Comparison of ENCODE assay signal across 8 cellular contexts in the genomic region with DNA sequence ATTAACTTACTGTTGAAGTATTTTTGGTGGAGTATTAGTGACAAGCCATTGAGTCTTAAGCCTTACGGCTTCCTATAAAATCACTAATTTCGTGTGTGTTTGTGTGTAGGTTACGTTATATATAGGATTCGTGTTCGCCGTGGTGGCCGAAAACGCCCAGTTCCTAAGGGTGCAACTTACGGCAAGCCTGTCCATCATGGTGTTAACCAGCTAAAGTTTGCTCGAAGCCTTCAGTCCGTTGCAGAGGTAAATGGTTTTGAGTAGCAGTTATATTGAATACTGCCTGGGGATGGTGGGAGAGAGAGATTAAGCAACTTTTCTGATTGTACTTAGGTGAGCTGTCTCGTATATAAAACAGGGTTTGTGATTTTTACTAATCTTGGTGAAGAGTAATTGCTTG. TPM values are rescaled to one million over a fixed set of nuclear protein-coding genes. Genes with fewer than 3 reads are reported as not detected.
DNase-seq lines count a peak whose midpoint lies in the region; ATAC-seq, FAIRE-seq and TF ChIP-seq lines count a peak whose summit lies in the region.
"Not testable (repeated sequence)": the region's sequence is repeated elsewhere in the genome, so short reads cannot be mapped to it uniquely, and the experiment has no call there.

No MANE protein-coding gene starts in this region.

- not testable (repeated sequence) for DNase-seq in CD4-positive, CD25-positive, alpha-beta regulatory T cell; Jurkat, Clone E6-1 (ENCODE audit: low read depth, low spot score); GM12878 (ENCODE audit: low read depth, low spot score); esophagus muscularis mucosa (ENCODE audit: extremely low spot score); HepG2 (ENCODE audit: low spot score); osteoblast (ENCODE audit: insufficient read length, low spot score, missing footprints); testis

- H3K9me3 ChIP-seq in CD4-positive, CD25-positive, alpha-beta regulatory T cell (ENCODE audit: control insufficient read depth in 2 of 2, low read length in 2 of 2); GM12878 (replicated peaks; ENCODE audit: control insufficient read depth, insufficient read depth, low read length); esophagus muscularis mucosa; HepG2 (ENCODE audit: low read length); osteoblast (ENCODE audit: low read depth, low read length); testis: not testable (repeated sequence)

- peaks cover 26% of the 10 kb centered on the region for H3K4me1 ChIP-seq in CD4-positive, CD25-positive, alpha-beta regulatory T cell (ENCODE audit: control insufficient read depth, insufficient read depth, low read length, poor library complexity, severe bottlenecking)
- not testable (repeated sequence) for H3K4me1 ChIP-seq in GM12878 (ENCODE audit: control insufficient read depth, insufficient read depth, low read length)
- H3K4me1 ChIP-seq in esophagus muscularis mucosa = peaks cover 26 to 58% (median 46%) of the 10 kb centered on the region in 4 donors
- H3K4me1 ChIP-seq in HepG2 (ENCODE audit: insufficient read depth, low read length) = peaks cover 54% of the 10 kb centered on the region
- peaks cover 17% of the 10 kb centered on the region for H3K4me1 ChIP-seq in osteoblast (ENCODE audit: insufficient read depth, low read length)
- peaks cover 10% of the 10 kb centered on the region for H3K4me1 ChIP-seq in testis

- peak overlapping the region; percentile 99 for H3K4me3 Mint-ChIP-seq in CD4-positive, CD25-positive, alpha-beta regulatory T cell

- H3K9ac ChIP-seq in GM12878 (ENCODE audit: control insufficient read depth, insufficient read depth, low read length) (peak overlapping the region; percentile 98), HepG2 (ENCODE audit: insufficient read depth, low read depth, low read length) (peak overlapping the region; percentile 95)

- in situ Hi-C loops in GM12878 (cut with MboI); HepG2 (cut with HindIII; ENCODE audit: extremely low pct_ligation_motif_present, low pct_unique_long_range_greater_than_20kb): not testable (repeated sequence)

- H3K27me3 Mint-ChIP-seq in CD4-positive, CD25-positive, alpha-beta regulatory T cell = not testable (repeated sequence)

- WGBS in GM12878 (ENCODE audit: insufficient coverage, insufficient replicate concordance, low lambda C conversion rate, missing lambda C conversion rate) = 1% methylated on average over 12 of the region's 12 CpGs
- 27% methylated on average over 12 of the region's 12 CpGs for WGBS in esophagus muscularis mucosa
- 58% methylated on average over 12 of the region's 12 CpGs for WGBS in HepG2 (ENCODE audit: low lambda C conversion rate)
- 22 to 26% methylated on average over 12 of the region's 12 CpGs for WGBS in testis, 2 donors

- FAIRE-seq in GM12878 (lab: Jason Lieb, UNC); HepG2 (lab: Jason Lieb, UNC): not testable (repeated sequence)

- peak overlapping the region; percentile 98 for H3K27ac Mint-ChIP-seq in CD4-positive, CD25-positive, alpha-beta regulatory T cell

- H3K9me3 Mint-ChIP-seq in CD4-positive, CD25-positive, alpha-beta regulatory T cell = not testable (repeated sequence)

- peak overlapping the region; percentile 93 for H3K4me3 ChIP-seq in CD4-positive, CD25-positive, alpha-beta regulatory T cell (ENCODE audit: low read depth, low read length)
- peak overlapping the region; percentile 92 for H3K4me3 ChIP-seq in Jurkat, Clone E6-1 (ENCODE audit: low read length)
- H3K4me3 ChIP-seq in WI38 (ENCODE audit: low read depth, low read length) (peak overlapping the region; percentile 94), GM12878 (peak overlapping the region; percentile 100), esophagus muscularis mucosa (peak overlapping the region; percentile 71 to 85 (median 80)), HepG2 (replicated peaks in 1 of 3; ENCODE audit: insufficient read depth in 1 of 3, low read depth in 2 of 3, low read length in 3 of 3) (peak overlapping the region; percentile 95 to 99 (median 98)), osteoblast (ENCODE audit: insufficient read depth, low read length) (peak overlapping the region; percentile 91), testis (peak overlapping the region; percentile 80 to 97)

- not testable (repeated sequence) for H4K20me1 ChIP-seq in GM12878 (ENCODE audit: control insufficient read depth, insufficient read depth)
- H4K20me1 ChIP-seq in HepG2 (ENCODE audit: insufficient read depth, low read length) (peaks cover 34% of the 10 kb centered on the region), osteoblast (ENCODE audit: insufficient read depth, low read length) (peaks cover 40% of the 10 kb centered on the region)

- H3K36me3 ChIP-seq in CD4-positive, CD25-positive, alpha-beta regulatory T cell (ENCODE audit: control insufficient read depth, insufficient read depth, low read length) = peaks cover 33% of the 10 kb centered on the region
- peaks cover 0 to 28% of the 10 kb centered on the region in 2 experiments; a peak in 2 of 4 replicates for H3K36me3 ChIP-seq in GM12878 (ENCODE audit: control insufficient read depth in 2 of 2, insufficient read depth in 2 of 2, low read length in 1 of 2)
- H3K36me3 ChIP-seq in esophagus muscularis mucosa = peaks cover 0 to 47% (median 38%) of the 10 kb centered on the region in 4 donors
- not testable (repeated sequence) for H3K36me3 ChIP-seq in HepG2 (replicated peaks in 1 of 2; ENCODE audit: control insufficient read depth in 1 of 2, insufficient read depth in 2 of 2, low read length in 2 of 2); testis (ENCODE audit: low read depth, missing control alignments)
- H3K36me3 ChIP-seq in osteoblast (ENCODE audit: insufficient read depth, low read length) = peaks cover 27% of the 10 kb centered on the region

- peak overlapping the region; percentile 90 for H3K4me2 ChIP-seq in GM12878 (ENCODE audit: control insufficient read depth, insufficient read depth)
- H3K4me2 ChIP-seq in HepG2 (ENCODE audit: low read depth, low read length) = peak overlapping the region; percentile 90
- H3K4me2 ChIP-seq in osteoblast (ENCODE audit: insufficient read depth, low read length) = peak overlapping the region; percentile 99

- not testable (repeated sequence) for TF ChIP-seq RAD21 in GM12878 (IDR thresholded peaks at IDR 0.05; ENCODE audit: insufficient read depth, low read depth, low read length); HepG2 (CRISPR knock-in tag; IDR thresholded peaks at IDR 0.05)

- H3K4me1 Mint-ChIP-seq in CD4-positive, CD25-positive, alpha-beta regulatory T cell = peaks cover 32 to 66% (median 51%) of the 10 kb centered on the region in 4 donors

- TF ChIP-seq CTCF in WI38 (IDR thresholded peaks at IDR 0.05; ENCODE audit: low read depth, low read length); GM12878 (IDR thresholded peaks at IDR 0.05 in 2 of 3, conservative IDR thresholded peaks at IDR 0.05 in 1 of 3; ENCODE audit: control insufficient read depth in 2 of 3, extremely low read depth in 1 of 3, insufficient read depth in 1 of 3, low read depth in 3 of 3, low read length in 3 of 3); esophagus muscularis mucosa (IDR thresholded peaks at IDR 0.05); HepG2 (CRISPR knock-in tag; IDR thresholded peaks at IDR 0.05); osteoblast (IDR thresholded peaks at IDR 0.05; ENCODE audit: extremely low read depth, low read depth, low read length); testis (IDR thresholded peaks at IDR 0.05): not testable (repeated sequence)

- not testable (repeated sequence) for TF ChIP-seq EP300 in GM12878 (IDR thresholded peaks at IDR 0.05; ENCODE audit: borderline replicate concordance in 1 of 2, control insufficient read depth in 1 of 2, low read depth in 2 of 2, low read length in 2 of 2); esophagus muscularis mucosa (IDR thresholded peaks at IDR 0.05); HepG2 (IDR thresholded peaks at IDR 0.05; ENCODE audit: low read depth in 2 of 2, low read length in 2 of 2); HepG2 (CRISPR knock-in tag; IDR thresholded peaks at IDR 0.05; ENCODE audit: borderline replicate concordance)

- H3K27ac ChIP-seq in CD4-positive, CD25-positive, alpha-beta regulatory T cell (ENCODE audit: insufficient read depth, low read length, poor library complexity, severe bottlenecking) = peak overlapping the region; percentile 92
- H3K27ac ChIP-seq in GM12878 (ENCODE audit: control insufficient read depth, insufficient read depth) (peak overlapping the region; percentile 95), esophagus muscularis mucosa (replicated peaks in 1 of 4) (peak overlapping the region; percentile 88 to 96 (median 92)), HepG2 (ENCODE audit: extremely low read length, insufficient read depth, low read length) (peak overlapping the region; percentile 81), osteoblast (ENCODE audit: low read depth, low read length) (peak overlapping the region; percentile 85), testis (peak overlapping the region; percentile 81 to 98)

- intact Hi-C loops in GM12878 (cut with micrococcal nuclease; ENCODE audit: unreplicated experiment); esophagus muscularis mucosa (cut with DNase I); HepG2 (cut with micrococcal nuclease; ENCODE audit: unreplicated experiment); testis (cut with DNase I; ENCODE audit: low total_unique reads): not testable (repeated sequence)

- RAD21 ChIA-PET in GM12878 (lab: Charles Lee; ENCODE audit: unreplicated experiment) = interaction anchor here (0.7 to 3.1 kb wide), 7 partner anchors 26 to 269 kb away, joined by 3 to 18 read pairs (median 3); no protein-coding TSS in a partner anchor

- SMC1A ChIA-PET in GM12878 (lab: Charles Lee; ENCODE audit: uncharacterized antibody, unreplicated experiment) = interaction anchor here (0.9 to 4.1 kb wide), 15 partner anchors 20 to 256 kb away, joined by 3 to 18 read pairs (median 6); no protein-coding TSS in a partner anchor

- H2AFZ ChIP-seq in GM12878 (ENCODE audit: control insufficient read depth, low read depth, low read length); HepG2 (ENCODE audit: low read length); osteoblast (ENCODE audit: low read length): not testable (repeated sequence)

- POLR2A ChIA-PET in GM12878 (lab: Charles Lee) = interaction anchor here (1.1 to 2.6 kb wide), 6 partner anchors 26 to 111 kb away, joined by 3 to 11 read pairs (median 7); no protein-coding TSS in a partner anchor
- POLR2A ChIA-PET in HepG2 (lab: Yijun Ruan, JAX) = interaction anchor here (1.0 to 3.8 kb wide), 5 partner anchors 9 to 111 kb away, joined by 3 to 72 read pairs (median 14); no protein-coding TSS in a partner anchor

- peaks cover 41% of the 10 kb centered on the region for H3K36me3 Mint-ChIP-seq in CD4-positive, CD25-positive, alpha-beta regulatory T cell

- TF ChIP-seq POLR2A in GM12878 (IDR thresholded peaks at IDR 0.05; ENCODE audit: low read depth, low read length); esophagus muscularis mucosa (IDR thresholded peaks at IDR 0.05; ENCODE audit: low read depth); testis (IDR thresholded peaks at IDR 0.05): not testable (repeated sequence)
- TF ChIP-seq POLR2A in HepG2 (IDR thresholded peaks at IDR 0.05; ENCODE audit: insufficient read depth in 1 of 2, low read depth in 2 of 2, low read length in 2 of 2) = 0 out of 4 replicates have a peak, but pooled peaks of 1 of the 2 experiments have one; percentile 15

- BruUV-seq in GM12878 (replicated peaks; lab: Mats Ljungman, UMichigan); HepG2 (replicated peaks; lab: Mats Ljungman, UMichigan): not testable (repeated sequence)

- not testable (repeated sequence) for H3K27me3 ChIP-seq in CD4-positive, CD25-positive, alpha-beta regulatory T cell (ENCODE audit: control insufficient read depth, insufficient read depth, low read length); GM12878 (replicated peaks in 1 of 2; ENCODE audit: control insufficient read depth in 2 of 2, insufficient read depth in 2 of 2, low read length in 1 of 2); esophagus muscularis mucosa; HepG2 (ENCODE audit: control insufficient read depth in 1 of 2, insufficient read depth in 2 of 2, low read length in 2 of 2); osteoblast (ENCODE audit: insufficient read depth, low read length); testis

- peaks cover 57% of the 10 kb centered on the region for H3K79me2 ChIP-seq in GM12878 (ENCODE audit: control insufficient read depth, insufficient read depth, low read length)
- H3K79me2 ChIP-seq in HepG2 (ENCODE audit: insufficient read depth, low read length) = peaks cover 52% of the 10 kb centered on the region
- peaks cover 44% of the 10 kb centered on the region for H3K79me2 ChIP-seq in osteoblast (ENCODE audit: insufficient read depth, low read length)

- ATAC-seq in CD4-positive, CD25-positive, alpha-beta regulatory T cell (ENCODE audit: low read depth in 2 of 2); GM12878; HepG2: not testable (repeated sequence)

- CTCF ChIA-PET in GM12878 (lab: Yijun Ruan, JAX) = interaction anchor here (0.9 to 3.0 kb wide), 9 partner anchors 8 to 84 kb away, joined by 3 to 19 read pairs (median 5); no protein-coding TSS in a partner anchor
- CTCF ChIA-PET in HepG2 (lab: Yijun Ruan, JAX; ENCODE audit: low intra/inter-chr PET ratio, low total read pairs) = not testable (repeated sequence)

RNA-seq across cellular contexts. Expression of a gene that starts 1.4 kb away (rescaled TPM):
- 1,532 TPM for total RNA-seq in CD4-positive, CD25-positive, alpha-beta regulatory T cell
- 1,000 to 10,000 TPM; 3,663 to 5,496 (median 4,603) TPM for polyA plus RNA-seq in CD4-positive, CD25-positive, alpha-beta regulatory T cell
- polyA plus RNA-seq in Jurkat, Clone E6-1 (2012; ENCODE audit: insufficient read depth, insufficient read length) = 3,355 TPM
- 393 and 399 TPM in 2 replicates for total RNA-seq in GM12878 (2013; cell fraction: nucleolus; rRNA removed)
- total RNA-seq in GM12878 (2014; rRNA removed) = 3,114 and 3,350 TPM in 2 replicates
- total RNA-seq in GM12878 (2014; rRNA removed; fragmentation: Illumina TruSeq; extraction: Trizol) = 3,391 and 3,433 TPM in 2 replicates
- total RNA-seq in GM12878 (2021) = 2,942 and 3,030 TPM in 2 replicates
- 8,530 TPM for polyA plus RNA-seq in GM12878 (2011; ENCODE audit: low read depth)
- polyA plus RNA-seq in GM12878 (2011; rRNA removed) = 3,424 and 4,734 TPM in 2 replicates
- polyA plus RNA-seq in GM12878 (2011; cell fraction: cytosol; rRNA removed) = 6,238 and 7,908 TPM in 2 replicates
- 1,866 and 2,228 TPM in 2 replicates for polyA plus RNA-seq in GM12878 (2011; cell fraction: nucleus; rRNA removed)
- 4,230 and 5,312 TPM in 2 replicates for polyA plus RNA-seq in GM12878 (2012)
- polyA plus RNA-seq in GM12878 (2014; fragmentation: Illumina TruSeq; extraction: Trizol) = 2,502 and 4,642 TPM in 2 replicates
- polyA plus RNA-seq in GM12878 (2014; fragmentation: Nextera tagmentation; extraction: Ambion mirVana) = over 10,000 TPM in 1 of 2 experiments, 1,000 to 10,000 TPM in 1; 6,967 to 10,761 TPM
- polyA plus RNA-seq in GM12878 (2014; rRNA removed) = 5,703 and 6,539 TPM in 2 replicates
- 1,000 to 10,000 TPM; 2,885 to 2,955 TPM for polyA plus RNA-seq in GM12878 (2016; fragmentation: Nextera tagmentation; extraction: Ambion mirVana)
- polyA minus RNA-seq in GM12878 (2011; rRNA and poly(A)+ RNA removed) = 1,568 and 2,412 TPM in 2 replicates
- 797 and 891 TPM in 2 replicates for polyA minus RNA-seq in GM12878 (2011; cell fraction: cytosol; rRNA and poly(A)+ RNA removed)
- 234 and 300 TPM in 2 replicates for polyA minus RNA-seq in GM12878 (2011; cell fraction: nucleus; rRNA and poly(A)+ RNA removed)
- 1,000 to 10,000 TPM; 1,759 to 2,538 (median 2,309) TPM for total RNA-seq in esophagus muscularis mucosa
- total RNA-seq in HepG2 (2016; rRNA removed; fragmentation: Illumina TruSeq; extraction: Trizol) = 1,297 and 1,763 TPM in 2 replicates
- 1,586 and 1,699 TPM in 2 replicates for total RNA-seq in HepG2 (2016; cell fraction: cytosol; rRNA removed; fragmentation: Illumina TruSeq; extraction: Trizol; ENCODE audit: low read depth)
- total RNA-seq in HepG2 (2016; cell fraction: insoluble cytoplasmic fraction; rRNA removed; fragmentation: Illumina TruSeq; extraction: Trizol) = 1,351 and 1,926 TPM in 2 replicates
- 3,254 and 3,418 TPM in 2 replicates for total RNA-seq in HepG2 (2016; cell fraction: membrane; rRNA removed; fragmentation: Illumina TruSeq; extraction: Trizol)
- 503 TPM in 2 replicates for total RNA-seq in HepG2 (2016; cell fraction: nucleus; rRNA removed; fragmentation: Illumina TruSeq; extraction: Trizol)
- polyA plus RNA-seq in HepG2 (2011; rRNA removed) = 3,693 and 3,955 TPM in 2 replicates
- polyA plus RNA-seq in HepG2 (2011; cell fraction: cytosol; rRNA removed) = 6,013 and 6,757 TPM in 2 replicates
- polyA plus RNA-seq in HepG2 (2011; cell fraction: nucleus; rRNA removed) = 1,196 and 1,371 TPM in 2 replicates
- 2,819 and 3,574 TPM in 2 replicates for polyA plus RNA-seq in HepG2 (2012)
- 3,375 and 3,723 TPM in 2 replicates for polyA plus RNA-seq in HepG2 (2016; cell fraction: cytosol; fragmentation: Illumina TruSeq; extraction: Trizol; ENCODE audit: low read depth)
- 2,788 and 2,868 TPM in 2 replicates for polyA plus RNA-seq in HepG2 (2016; cell fraction: insoluble cytoplasmic fraction; fragmentation: Illumina TruSeq; extraction: Trizol; ENCODE audit: low read depth)
- 4,974 and 5,217 TPM in 2 replicates for polyA plus RNA-seq in HepG2 (2016; cell fraction: membrane; fragmentation: Illumina TruSeq; extraction: Trizol; ENCODE audit: low read depth)
- polyA plus RNA-seq in HepG2 (2016; cell fraction: nucleus; fragmentation: Illumina TruSeq; extraction: Trizol; ENCODE audit: insufficient read depth, low read depth) = 1,295 and 1,318 TPM in 2 replicates
- polyA minus RNA-seq in HepG2 (2011; rRNA and poly(A)+ RNA removed; ENCODE audit: low replicate concordance) = 1,424 and 2,177 TPM in 2 replicates
- polyA minus RNA-seq in HepG2 (2011; cell fraction: cytosol; rRNA and poly(A)+ RNA removed) = 848 and 1,008 TPM in 2 replicates
- 296 and 376 TPM in 2 replicates for polyA minus RNA-seq in HepG2 (2011; cell fraction: nucleus; rRNA and poly(A)+ RNA removed)
- 1,871 and 2,086 TPM in 2 replicates for total RNA-seq in osteoblast
- 1,000 to 10,000 TPM in 1 of 2 donors, 100 to 1,000 TPM in 1; 783 to 1,409 TPM for total RNA-seq in testis
- 1,993 TPM for polyA plus RNA-seq in testis (ENCODE audit: insufficient read depth, low read depth, low replicate concordance)

RNA-seq across cellular contexts. Expression of a gene that starts 1.5 kb away (rescaled TPM):
- total RNA-seq in CD4-positive, CD25-positive, alpha-beta regulatory T cell = 2.1 TPM
- polyA plus RNA-seq in CD4-positive, CD25-positive, alpha-beta regulatory T cell = 1 to 10 TPM; 3.6 to 5.8 (median 4.1) TPM
- 8.1 TPM for polyA plus RNA-seq in Jurkat, Clone E6-1 (2012; ENCODE audit: insufficient read depth, insufficient read length)
- 9.3 and 10.1 TPM in 2 replicates for total RNA-seq in GM12878 (2013; cell fraction: nucleolus; rRNA removed)
- total RNA-seq in GM12878 (2014; rRNA removed) = 11.4 and 11.5 TPM in 2 replicates
- total RNA-seq in GM12878 (2014; rRNA removed; fragmentation: Illumina TruSeq; extraction: Trizol) = 13.8 and 14.2 TPM in 2 replicates
- total RNA-seq in GM12878 (2021) = 7.1 and 7.2 TPM in 2 replicates
- polyA plus RNA-seq in GM12878 (2011; ENCODE audit: low read depth) = 5.1 TPM
- polyA plus RNA-seq in GM12878 (2011; rRNA removed) = 7.9 and 12.9 TPM in 2 replicates
- polyA plus RNA-seq in GM12878 (2011; cell fraction: cytosol; rRNA removed) = 3.0 and 3.6 TPM in 2 replicates
- 2.7 and 4.1 TPM in 2 replicates for polyA plus RNA-seq in GM12878 (2011; cell fraction: nucleus; rRNA removed)
- 7.6 and 10.4 TPM in 2 replicates for polyA plus RNA-seq in GM12878 (2012)
- polyA plus RNA-seq in GM12878 (2014; fragmentation: Illumina TruSeq; extraction: Trizol) = 12.4 and 14.1 TPM in 2 replicates
- 10 to 100 TPM in 1 of 2 experiments, 1 to 10 TPM in 1; 8.9 to 10.2 TPM for polyA plus RNA-seq in GM12878 (2014; fragmentation: Nextera tagmentation; extraction: Ambion mirVana)
- 6.9 and 9.1 TPM in 2 replicates for polyA plus RNA-seq in GM12878 (2014; rRNA removed)
- 10 to 100 TPM; 13.6 to 17.9 TPM for polyA plus RNA-seq in GM12878 (2016; fragmentation: Nextera tagmentation; extraction: Ambion mirVana)
- polyA minus RNA-seq in GM12878 (2011; rRNA and poly(A)+ RNA removed) = 3.2 and 3.6 TPM in 2 replicates
- 2.3 and 3.5 TPM in 2 replicates for polyA minus RNA-seq in GM12878 (2011; cell fraction: cytosol; rRNA and poly(A)+ RNA removed)
- polyA minus RNA-seq in GM12878 (2011; cell fraction: nucleus; rRNA and poly(A)+ RNA removed) = 3.3 and 4.6 TPM in 2 replicates
- 10 to 100 TPM; 23.4 to 29.4 (median 26.8) TPM for total RNA-seq in esophagus muscularis mucosa
- total RNA-seq in HepG2 (2016; rRNA removed; fragmentation: Illumina TruSeq; extraction: Trizol) = 8.0 and 10.5 TPM in 2 replicates
- total RNA-seq in HepG2 (2016; cell fraction: cytosol; rRNA removed; fragmentation: Illumina TruSeq; extraction: Trizol; ENCODE audit: low read depth) = 6.8 and 7.5 TPM in 2 replicates
- total RNA-seq in HepG2 (2016; cell fraction: insoluble cytoplasmic fraction; rRNA removed; fragmentation: Illumina TruSeq; extraction: Trizol) = 8.5 and 11.2 TPM in 2 replicates
- total RNA-seq in HepG2 (2016; cell fraction: membrane; rRNA removed; fragmentation: Illumina TruSeq; extraction: Trizol) = 5.0 and 6.3 TPM in 2 replicates
- total RNA-seq in HepG2 (2016; cell fraction: nucleus; rRNA removed; fragmentation: Illumina TruSeq; extraction: Trizol) = 6.0 and 7.0 TPM in 2 replicates
- polyA plus RNA-seq in HepG2 (2011; rRNA removed) = 4.3 and 4.5 TPM in 2 replicates
- 2.3 and 4.0 TPM in 2 replicates for polyA plus RNA-seq in HepG2 (2011; cell fraction: cytosol; rRNA removed)
- 1.8 and 3.5 TPM in 2 replicates for polyA plus RNA-seq in HepG2 (2011; cell fraction: nucleus; rRNA removed)
- 6.4 and 6.7 TPM in 2 replicates for polyA plus RNA-seq in HepG2 (2012)
- 1.1 TPM in 2 replicates for polyA plus RNA-seq in HepG2 (2016; cell fraction: cytosol; fragmentation: Illumina TruSeq; extraction: Trizol; ENCODE audit: low read depth)
- polyA plus RNA-seq in HepG2 (2016; cell fraction: insoluble cytoplasmic fraction; fragmentation: Illumina TruSeq; extraction: Trizol; ENCODE audit: low read depth) = 10.4 and 12.6 TPM in 2 replicates
- 2.2 and 3.1 TPM in 2 replicates for polyA plus RNA-seq in HepG2 (2016; cell fraction: membrane; fragmentation: Illumina TruSeq; extraction: Trizol; ENCODE audit: low read depth)
- 7.0 and 7.8 TPM in 2 replicates for polyA plus RNA-seq in HepG2 (2016; cell fraction: nucleus; fragmentation: Illumina TruSeq; extraction: Trizol; ENCODE audit: insufficient read depth, low read depth)
- 2.0 and 2.2 TPM in 2 replicates for polyA minus RNA-seq in HepG2 (2011; rRNA and poly(A)+ RNA removed; ENCODE audit: low replicate concordance)
- polyA minus RNA-seq in HepG2 (2011; cell fraction: cytosol; rRNA and poly(A)+ RNA removed) = 4.0 and 6.2 TPM in 2 replicates
- polyA minus RNA-seq in HepG2 (2011; cell fraction: nucleus; rRNA and poly(A)+ RNA removed) = 12.7 and 14.3 TPM in 2 replicates
- 11.9 and 14.7 TPM in 2 replicates for total RNA-seq in osteoblast
- 10 to 100 TPM; 37.2 to 41.1 TPM for total RNA-seq in testis
- polyA plus RNA-seq in testis (ENCODE audit: insufficient read depth, low read depth, low replicate concordance) = 35.0 TPM

RNA-seq across cellular contexts. Expression of a gene that starts 26.8 kb away (rescaled TPM):
- 113 TPM for total RNA-seq in CD4-positive, CD25-positive, alpha-beta regulatory T cell
- 10 to 100 TPM; 35.9 to 47.5 (median 43.9) TPM for polyA plus RNA-seq in CD4-positive, CD25-positive, alpha-beta regulatory T cell
- polyA plus RNA-seq in Jurkat, Clone E6-1 (2012; ENCODE audit: insufficient read depth, insufficient read length) = 8.2 TPM
- total RNA-seq in GM12878 (2013; cell fraction: nucleolus; rRNA removed) = 12.0 and 12.2 TPM in 2 replicates
- total RNA-seq in GM12878 (2014; rRNA removed) (2.3 and 2.5 TPM in 2 replicates), GM12878 (2014; rRNA removed; fragmentation: Illumina TruSeq; extraction: Trizol) (3.7 TPM in 2 replicates), GM12878 (2021) (4.5 and 5.3 TPM in 2 replicates), esophagus muscularis mucosa (10 to 100 TPM; 34.4 to 42.4 (median 38.0) TPM), HepG2 (2016; rRNA removed; fragmentation: Illumina TruSeq; extraction: Trizol) (8.1 and 14.3 TPM in 2 replicates), osteoblast (70.6 and 77.5 TPM in 2 replicates), testis (10 to 100 TPM; 33.1 to 41.2 TPM)
- 2.7 TPM for polyA plus RNA-seq in GM12878 (2011; ENCODE audit: low read depth)
- polyA plus RNA-seq in GM12878 (2011; rRNA removed) (3.9 and 5.4 TPM in 2 replicates), GM12878 (2014; fragmentation: Illumina TruSeq; extraction: Trizol) (3.5 and 5.4 TPM in 2 replicates), GM12878 (2014; fragmentation: Nextera tagmentation; extraction: Ambion mirVana) (1 to 10 TPM in 1 of 2 experiments, under 1 TPM in 1; 0.98 to 1.5 TPM), GM12878 (2014; rRNA removed) (1.5 TPM in 2 replicates), GM12878 (2016; fragmentation: Nextera tagmentation; extraction: Ambion mirVana) (1 to 10 TPM in 1 of 2 experiments, under 1 TPM in 1; 0.67 to 2.7 TPM), HepG2 (2011; rRNA removed) (5.3 TPM in 2 replicates), testis (ENCODE audit: insufficient read depth, low read depth, low replicate concordance) (14.5 TPM)
- 2.1 TPM in 2 replicates for polyA plus RNA-seq in GM12878 (2011; cell fraction: cytosol; rRNA removed)
- polyA plus RNA-seq in GM12878 (2011; cell fraction: nucleus; rRNA removed) = 2.0 TPM in 2 replicates
- 4.1 and 5.1 TPM in 2 replicates for polyA plus RNA-seq in GM12878 (2012)
- 4.6 and 15.4 TPM in 2 replicates for polyA minus RNA-seq in GM12878 (2011; rRNA and poly(A)+ RNA removed)
- 3.3 and 6.5 TPM in 2 replicates for polyA minus RNA-seq in GM12878 (2011; cell fraction: cytosol; rRNA and poly(A)+ RNA removed)
- polyA minus RNA-seq in GM12878 (2011; cell fraction: nucleus; rRNA and poly(A)+ RNA removed) = 2.2 and 2.6 TPM in 2 replicates
- total RNA-seq in HepG2 (2016; cell fraction: cytosol; rRNA removed; fragmentation: Illumina TruSeq; extraction: Trizol; ENCODE audit: low read depth) = 3.8 and 4.4 TPM in 2 replicates
- 10.2 and 12.5 TPM in 2 replicates for total RNA-seq in HepG2 (2016; cell fraction: insoluble cytoplasmic fraction; rRNA removed; fragmentation: Illumina TruSeq; extraction: Trizol)
- total RNA-seq in HepG2 (2016; cell fraction: membrane; rRNA removed; fragmentation: Illumina TruSeq; extraction: Trizol) = 8.8 and 9.8 TPM in 2 replicates
- 9.6 and 11.0 TPM in 2 replicates for total RNA-seq in HepG2 (2016; cell fraction: nucleus; rRNA removed; fragmentation: Illumina TruSeq; extraction: Trizol)
- 2.6 and 4.6 TPM in 2 replicates for polyA plus RNA-seq in HepG2 (2011; cell fraction: cytosol; rRNA removed)
- polyA plus RNA-seq in HepG2 (2011; cell fraction: nucleus; rRNA removed) = 2.9 and 3.5 TPM in 2 replicates
- polyA plus RNA-seq in HepG2 (2012) = 11.8 and 12.0 TPM in 2 replicates
- 0.38 and 0.43 TPM in 2 replicates for polyA plus RNA-seq in HepG2 (2016; cell fraction: cytosol; fragmentation: Illumina TruSeq; extraction: Trizol; ENCODE audit: low read depth)
- 7.2 and 7.4 TPM in 2 replicates for polyA plus RNA-seq in HepG2 (2016; cell fraction: insoluble cytoplasmic fraction; fragmentation: Illumina TruSeq; extraction: Trizol; ENCODE audit: low read depth)
- 2.1 and 2.3 TPM in 2 replicates for polyA plus RNA-seq in HepG2 (2016; cell fraction: membrane; fragmentation: Illumina TruSeq; extraction: Trizol; ENCODE audit: low read depth)
- 5.6 and 5.9 TPM in 2 replicates for polyA plus RNA-seq in HepG2 (2016; cell fraction: nucleus; fragmentation: Illumina TruSeq; extraction: Trizol; ENCODE audit: insufficient read depth, low read depth)
- polyA minus RNA-seq in HepG2 (2011; rRNA and poly(A)+ RNA removed; ENCODE audit: low replicate concordance) = 6.0 and 17.2 TPM in 2 replicates
- polyA minus RNA-seq in HepG2 (2011; cell fraction: cytosol; rRNA and poly(A)+ RNA removed) = 11.6 and 16.5 TPM in 2 replicates
- 26.5 and 29.6 TPM in 2 replicates for polyA minus RNA-seq in HepG2 (2011; cell fraction: nucleus; rRNA and poly(A)+ RNA removed)
